7 cellular contexts compared by ENCODE assay signal in genomic region chr14:71994416-71994815, GRCh38.
"Had no signal": no experiment of that assay in that cellular context is flagged by ENCODE, and none has a peak within 500 bp of the region (broad histone marks: within the 10 kb centered on the region; RNA-seq: fewer than 3 reads in every experiment).

No MANE protein-coding gene starts in this region.

- FAIRE-seq: G401.6, GM12878, GM12891, GM18507, GM19239 had no signal

- H3K4me3 ChIP-seq: GM12878 had no signal

- DNase-seq: GDM1, GF-D8 had no signal

- ATAC-seq: GM12878 had no signal
